In genomic region chr19:42312370-42312769, GRCh38 we compare ENCODE assay signal across 15 cellular contexts. TPM values are rescaled to one million over a fixed set of nuclear protein-coding genes. Genes with fewer than 3 reads are reported as not detected.
DNase-seq lines count a peak whose midpoint lies in the region; ATAC-seq, FAIRE-seq and TF ChIP-seq lines count a peak whose summit lies in the region.
"Had no signal": no experiment of that assay in that cellular context is flagged by ENCODE, and none has a peak within 500 bp of the region (broad histone marks: within the 10 kb centered on the region; RNA-seq: fewer than 3 reads in every experiment).

No MANE protein-coding gene starts in this region.

- TF ChIP-seq CTCF in Caco-2 (IDR thresholded peaks at IDR 0.05; ENCODE audit: insufficient read depth in 1 of 2, low read depth in 1 of 2, low read length in 1 of 2, severe bottlenecking in 1 of 2, unreplicated experiment in 1 of 2) (no peak), IMR-90 (conservative IDR thresholded peaks at IDR 0.05; ENCODE audit: low read depth, low read length) (no peak), nephron progenitor cell (IDR thresholded peaks at IDR 0.05) (no peak), testis (IDR thresholded peaks at IDR 0.05) (no peak)

- peak overlapping the region; percentile 17 for H2AFZ ChIP-seq in IMR-90 (replicated peaks; ENCODE audit: low read length, poor library complexity)

- POLR2A ChIA-PET in Caco-2 (lab: Charles Lee) (no interaction called here), IMR-90 (lab: Charles Lee; ENCODE audit: unreplicated experiment) (no interaction called here)

- H3K4me3 ChIP-seq in Caco-2 (ENCODE audit: low read depth, low read length) (no peak overlapping the region), IMR-90 (ENCODE audit: insufficient read depth, low read depth, low read length) (no peak overlapping the region), testis (no peak overlapping the region)
- H3K4me3 ChIP-seq: BLaER1 treated with 17β-estradiol and CSF1 and Interleukin-3, amounts not matched to agents 10 nM and 100 nM had no signal

- no peak overlapping the region for H3K4me2 ChIP-seq in IMR-90 (ENCODE audit: low read depth, low read length)
- H3K4me2 ChIP-seq: BLaER1 treated with 17β-estradiol and CSF1 and Interleukin-3, amounts not matched to agents 10 nM and 100 nM had no signal

- H3K14ac ChIP-seq in IMR-90 (replicated peaks; ENCODE audit: low read depth, low read length), result no peak overlapping the region

- peaks cover 10% of the 10 kb centered on the region for H3K9me1 ChIP-seq in IMR-90 (ENCODE audit: insufficient read depth, low read length)

- TF ChIP-seq POLR2A in IMR-90 (IDR thresholded peaks at IDR 0.05; ENCODE audit: low read depth, low read length), result no peak
- TF ChIP-seq POLR2A in testis (IDR thresholded peaks at IDR 0.05), result no peak

- intact Hi-C loops in Caco-2 (cut with micrococcal nuclease; ENCODE audit: unreplicated experiment) (no loop called here), IMR-90 (cut with micrococcal nuclease) (no loop called here), testis (cut with DNase I; ENCODE audit: low total_unique reads) (no loop called here)

- no peaks in the 10 kb centered on the region for H3K4me1 Mint-ChIP-seq in Caco-2 (ENCODE audit: low read depth, unreplicated experiment)
- peaks cover 23% of the 10 kb centered on the region for H3K4me1 Mint-ChIP-seq in activated naive CD8-positive, alpha-beta T cell treated with anti-CD3 and anti-CD28 coated beads, Interleukin-2, amount 50 U/mL, for 24 hours
- H3K4me1 Mint-ChIP-seq in nephron progenitor cell, result peaks cover 21% of the 10 kb centered on the region

- H3K27me3 Mint-ChIP-seq in Caco-2 (ENCODE audit: insufficient read depth, unreplicated experiment) (peaks cover 11% of the 10 kb centered on the region), nephron progenitor cell (ENCODE audit: low read depth, poor library complexity) (peaks cover 62% of the 10 kb centered on the region)
- peaks cover 36% of the 10 kb centered on the region for H3K27me3 Mint-ChIP-seq in activated naive CD8-positive, alpha-beta T cell treated with anti-CD3 and anti-CD28 coated beads, Interleukin-2, amount 50 U/mL, for 24 hours

- H3K23ac ChIP-seq in IMR-90 (ENCODE audit: low read depth, low read length), result no peak overlapping the region

- no peak for DNase-seq in Caco-2
- DNase-seq in IMR-90, result no peak
- DNase-seq in activated naive CD8-positive, alpha-beta T cell treated with anti-CD3 and anti-CD28 coated beads, Interleukin-2, amount 50 U/mL, for 24 hours, result no peak
- DNase-seq in nephron progenitor cell, result no peak
- no peak for DNase-seq in GM19239 (ENCODE audit: insufficient read length, low spot score)
- DNase-seq in NCI-H1694 (lab: John Stamatoyannopoulos, UW), result no peak
- no peak for DNase-seq in testis
- DNase-seq: activated CD4-positive, alpha-beta memory T cell treated with anti-CD3 and anti-CD28 coated beads, Interleukin-2, amount 10 ng/mL, durations not matched to agents 7 days and 5 days; RPMI8226 had no signal

- H2AK5ac ChIP-seq in IMR-90 (ENCODE audit: low read depth, low read length), result no peak overlapping the region

- no peak for TF ChIP-seq RAD21 in IMR-90 (IDR thresholded peaks at IDR 0.05; ENCODE audit: low read length)

- no TSS peak for BruUV-seq in Caco-2 (replicated peaks; lab: Mats Ljungman, UMichigan)
- BruUV-seq in IMR-90 (replicated peaks; lab: Mats Ljungman, UMichigan), result no TSS peak

- H2AK9ac ChIP-seq in IMR-90 (replicated peaks; ENCODE audit: low read depth, low read length, poor library complexity), result no peak overlapping the region

- H4K20me1 ChIP-seq in IMR-90 (ENCODE audit: insufficient read depth, low read length), result no peaks in the 10 kb centered on the region; the same call in 1 of the 2 replicates

- H4K5ac ChIP-seq in IMR-90 (ENCODE audit: low read depth, low read length), result no peak overlapping the region

- H4K8ac ChIP-seq in IMR-90 (ENCODE audit: low read depth in 2 of 2, low read length in 2 of 2), result no peak overlapping the region

- no peak overlapping the region for H4K91ac ChIP-seq in IMR-90 (ENCODE audit: insufficient read depth, low read depth, low read length)

- H3K36me3 ChIP-seq in Caco-2 (ENCODE audit: control insufficient read depth, insufficient read depth, low read length) (no peaks in the 10 kb centered on the region), IMR-90 (ENCODE audit: control insufficient read depth, insufficient read depth, low read length) (no peaks in the 10 kb centered on the region), testis (ENCODE audit: low read depth, missing control alignments) (no peaks in the 10 kb centered on the region)
- H3K36me3 ChIP-seq: BLaER1 treated with 17β-estradiol and CSF1 and Interleukin-3, amounts not matched to agents 10 nM and 100 nM; upper lobe of left lung had no signal

- WGBS in IMR-90 (ENCODE audit: extremely low coverage in 2 of 2, insufficient read length in 1 of 2), 2 experiments, result 80% methylated on average over 3 of the region's 5 CpGs; no CpG with 5 or more reads in 1 of the 2 experiments
- 71 to 84% methylated on average over 1 to 5 of the region's 5 CpGs for WGBS in testis, 2 donors

- H3K27me3 ChIP-seq in Caco-2 (replicated peaks; ENCODE audit: control insufficient read depth, insufficient read depth, low read length) (no peaks in the 10 kb centered on the region), IMR-90 (ENCODE audit: control insufficient read depth, insufficient read depth, low read length) (peaks cover 24% of the 10 kb centered on the region), testis (no peaks in the 10 kb centered on the region)

- H3K9me3 ChIP-seq in Caco-2 (no peaks in the 10 kb centered on the region), IMR-90 (ENCODE audit: control insufficient read depth, insufficient read depth, low read length) (no peaks in the 10 kb centered on the region), testis (no peaks in the 10 kb centered on the region)
- H3K9me3 ChIP-seq: BLaER1 treated with 17β-estradiol and CSF1 and Interleukin-3, amounts not matched to agents 10 nM and 100 nM; upper lobe of left lung had no signal

- no peaks in the 10 kb centered on the region for H3K79me1 ChIP-seq in IMR-90 (ENCODE audit: low read depth in 1 of 2, low read length in 2 of 2)

- H2BK15ac ChIP-seq in IMR-90 (ENCODE audit: low read depth, low read length), result no peak overlapping the region

- H3K9me3 Mint-ChIP-seq in Caco-2 (ENCODE audit: unreplicated experiment), result peaks cover 11% of the 10 kb centered on the region
- no peaks in the 10 kb centered on the region for H3K9me3 Mint-ChIP-seq in activated naive CD8-positive, alpha-beta T cell treated with anti-CD3 and anti-CD28 coated beads, Interleukin-2, amount 50 U/mL, for 24 hours
- peaks cover 4% of the 10 kb centered on the region for H3K9me3 Mint-ChIP-seq in nephron progenitor cell
- H3K9me3 Mint-ChIP-seq: activated CD4-positive, alpha-beta memory T cell treated with anti-CD3 and anti-CD28 coated beads, Interleukin-2, amount 10 ng/mL, durations not matched to agents 7 days and 5 days; activated naive CD4-positive, alpha-beta T cell treated with anti-CD3 and anti-CD28 coated beads, Interleukin-2, amount 50 U/mL, for 72 hours had no signal

- H3K27ac Mint-ChIP-seq in Caco-2 (ENCODE audit: unreplicated experiment) (no peak overlapping the region), nephron progenitor cell (no peak overlapping the region)
- no peak overlapping the region for H3K27ac Mint-ChIP-seq in activated naive CD8-positive, alpha-beta T cell treated with anti-CD3 and anti-CD28 coated beads, Interleukin-2, amount 50 U/mL, for 24 hours
- H3K27ac Mint-ChIP-seq: activated CD4-positive, alpha-beta memory T cell treated with anti-CD3 and anti-CD28 coated beads, Interleukin-2, amount 10 ng/mL, durations not matched to agents 7 days and 5 days; activated naive CD4-positive, alpha-beta T cell treated with anti-CD3 and anti-CD28 coated beads, Interleukin-2, amount 50 U/mL, for 72 hours had no signal

- H3K36me3 Mint-ChIP-seq in Caco-2 (ENCODE audit: insufficient read depth, unreplicated experiment) (no peaks in the 10 kb centered on the region), nephron progenitor cell (ENCODE audit: low read depth) (no peaks in the 10 kb centered on the region)
- no peaks in the 10 kb centered on the region for H3K36me3 Mint-ChIP-seq in activated naive CD8-positive, alpha-beta T cell treated with anti-CD3 and anti-CD28 coated beads, Interleukin-2, amount 50 U/mL, for 24 hours (ENCODE audit: low read depth)
- H3K36me3 Mint-ChIP-seq: activated naive CD4-positive, alpha-beta T cell treated with anti-CD3 and anti-CD28 coated beads, Interleukin-2, amount 50 U/mL, for 72 hours had no signal

- H3K27ac ChIP-seq in IMR-90 (ENCODE audit: insufficient read depth, low read length), result no peak overlapping the region
- H3K27ac ChIP-seq in testis, result no peak overlapping the region
- H3K27ac ChIP-seq: BLaER1 treated with 17β-estradiol and CSF1 and Interleukin-3, amounts not matched to agents 10 nM and 100 nM; epithelial cell of prostate; upper lobe of left lung had no signal

- H3K9ac ChIP-seq in IMR-90 (ENCODE audit: low read depth, low read length), result no peak overlapping the region
- H3K9ac ChIP-seq: BLaER1 treated with 17β-estradiol and CSF1 and Interleukin-3, amounts not matched to agents 10 nM and 100 nM had no signal

- ATAC-seq in IMR-90 (ENCODE audit: low read depth), result no peak
- ATAC-seq in activated naive CD8-positive, alpha-beta T cell treated with anti-CD3 and anti-CD28 coated beads, Interleukin-2, amount 50 U/mL, for 24 hours, result no peak

- H2BK120ac ChIP-seq in IMR-90 (ENCODE audit: low read depth, low read length), result no peak overlapping the region

- no peak overlapping the region for H3K56ac ChIP-seq in IMR-90 (ENCODE audit: extremely low read depth, insufficient read depth, low read length)

- peak overlapping the region; percentile 66 for H3K4me3 Mint-ChIP-seq in Caco-2 (ENCODE audit: unreplicated experiment)
- H3K4me3 Mint-ChIP-seq in activated naive CD8-positive, alpha-beta T cell treated with anti-CD3 and anti-CD28 coated beads, Interleukin-2, amount 50 U/mL, for 24 hours, result peak overlapping the region; percentile 67
- peak overlapping the region; percentile 81 for H3K4me3 Mint-ChIP-seq in nephron progenitor cell

- in situ Hi-C loops in IMR-90 (cut with MboI; ENCODE audit: low sequenced_read_pairs), result no loop called here

- FAIRE-seq in GM19239 (lab: Jason Lieb, UNC), result no peak
- FAIRE-seq: GM12878 had no signal

- no peak overlapping the region for H2BK20ac ChIP-seq in IMR-90 (ENCODE audit: low read depth, low read length)

- 0 out of 2 replicates have a peak, but pooled peaks cover 5% of the 10 kb centered on the region for H3K4me1 ChIP-seq in Caco-2
- peaks cover 3% of the 10 kb centered on the region for H3K4me1 ChIP-seq in IMR-90 (ENCODE audit: control insufficient read depth, insufficient read depth, low read length)
- peaks cover 4% of the 10 kb centered on the region for H3K4me1 ChIP-seq in testis

- dilution Hi-C loops in IMR-90 (cut with HindIII; ENCODE audit: low sequenced_read_pairs, unreplicated experiment), result no loop called here

- no peak overlapping the region for H2BK5ac ChIP-seq in IMR-90 (ENCODE audit: low read depth, low read length, poor library complexity, severe bottlenecking)

- H3K18ac ChIP-seq in IMR-90 (ENCODE audit: low read depth, low read length), result no peak overlapping the region

- CTCF ChIA-PET in Caco-2 (lab: Charles Lee) (no interaction called here), IMR-90 (lab: Yijun Ruan, JAX) (no interaction called here)

- no peak overlapping the region for H3K4ac ChIP-seq in IMR-90 (ENCODE audit: low read depth, low read length)

RNA-seq across cellular contexts. Expression of gene TMEM145, which starts 0.7 kb away (rescaled TPM):
- total RNA-seq in Caco-2 (2022) (2.2 and 2.5 TPM in 2 replicates), IMR-90 (2012; rRNA removed) (under 0.01 and 2.5 TPM in 2 replicates), testis (10 to 100 TPM in 1 of 2 donors, 1 to 10 TPM in 1; 7.2 to 12.3 TPM)
- polyA plus RNA-seq in IMR-90 (2012; rRNA removed) (0.09 and 0.41 TPM in 2 replicates), testis (ENCODE audit: insufficient read depth, low read depth, low replicate concordance) (6.9 TPM)
- 0.10 and 0.20 TPM in 2 replicates for polyA plus RNA-seq in IMR-90 (2012; cell fraction: cytosol; rRNA removed)
- polyA plus RNA-seq in IMR-90 (2012; cell fraction: nucleus; rRNA removed; ENCODE audit: low replicate concordance), result 1.5 and 2.9 TPM in 2 replicates
- total RNA-seq: glomerular endothelial cell had no signal

RNA-seq across cellular contexts. Expression of gene PAFAH1B3, which starts 9.9 kb away (rescaled TPM):
- total RNA-seq in Caco-2 (2022), result 94.0 and 103 TPM in 2 replicates
- 71.2 and 76.4 TPM in 2 replicates for total RNA-seq in IMR-90 (2012; rRNA removed)
- 64.3 and 69.7 TPM in 2 replicates for polyA plus RNA-seq in IMR-90 (2012; rRNA removed)
- polyA plus RNA-seq in IMR-90 (2012; cell fraction: cytosol; rRNA removed), result 92.1 and 108 TPM in 2 replicates
- polyA plus RNA-seq in IMR-90 (2012; cell fraction: nucleus; rRNA removed; ENCODE audit: low replicate concordance), result 40.0 and 79.4 TPM in 2 replicates
- total RNA-seq in testis, result 10 to 100 TPM; 50.7 to 66.7 TPM
- polyA plus RNA-seq in testis (ENCODE audit: insufficient read depth, low read depth, low replicate concordance), result 45.1 TPM

RNA-seq across cellular contexts. Expression of gene PRR19, which starts 10.4 kb away (rescaled TPM):
- 2.8 and 2.9 TPM in 2 replicates for total RNA-seq in Caco-2 (2022)
- total RNA-seq in IMR-90 (2012; rRNA removed), result 0.28 and 0.36 TPM in 2 replicates
- polyA plus RNA-seq in IMR-90 (2012; rRNA removed), result 1.6 and 1.8 TPM in 2 replicates
- 0.79 and 1.7 TPM in 2 replicates for polyA plus RNA-seq in IMR-90 (2012; cell fraction: cytosol; rRNA removed)
- 0.60 and 1.5 TPM in 2 replicates for polyA plus RNA-seq in IMR-90 (2012; cell fraction: nucleus; rRNA removed; ENCODE audit: low replicate concordance)
- 10 to 100 TPM; 16.8 to 18.3 TPM for total RNA-seq in testis
- polyA plus RNA-seq in testis (ENCODE audit: insufficient read depth, low read depth, low replicate concordance), result 37.4 TPM

RNA-seq across cellular contexts. Expression of gene MEGF8, which starts 13.1 kb away (rescaled TPM):
- total RNA-seq in Caco-2 (2022) (17.9 and 19.3 TPM in 2 replicates), IMR-90 (2012; rRNA removed) (2.3 and 2.5 TPM in 2 replicates), testis (10 to 100 TPM; 26.9 to 27.3 TPM)
- polyA plus RNA-seq in IMR-90 (2012; rRNA removed) (12.5 and 13.7 TPM in 2 replicates), testis (ENCODE audit: insufficient read depth, low read depth, low replicate concordance) (18.8 TPM)
- 7.6 and 17.1 TPM in 2 replicates for polyA plus RNA-seq in IMR-90 (2012; cell fraction: cytosol; rRNA removed)
- polyA plus RNA-seq in IMR-90 (2012; cell fraction: nucleus; rRNA removed; ENCODE audit: low replicate concordance), result 17.5 and 26.7 TPM in 2 replicates

RNA-seq across cellular contexts. Expression of gene CIC, which starts 43.3 kb away (rescaled TPM):
- total RNA-seq in Caco-2 (2022) (44.8 and 47.8 TPM in 2 replicates), IMR-90 (2012; rRNA removed) (1.8 and 2.5 TPM in 2 replicates), testis (100 to 1,000 TPM; 163 to 181 TPM)
- polyA plus RNA-seq in IMR-90 (2012; rRNA removed) (23.2 and 27.3 TPM in 2 replicates), testis (ENCODE audit: insufficient read depth, low read depth, low replicate concordance) (95.6 TPM)
- 20.0 and 22.5 TPM in 2 replicates for polyA plus RNA-seq in IMR-90 (2012; cell fraction: cytosol; rRNA removed)
- polyA plus RNA-seq in IMR-90 (2012; cell fraction: nucleus; rRNA removed; ENCODE audit: low replicate concordance), result 50.1 and 139 TPM in 2 replicates
